2 cellular contexts compared by ENCODE assay signal in genomic region chr14:59377991-59378720, GRCh38.
TF ChIP-seq lines count a peak whose summit lies in the region.

No MANE protein-coding gene starts in this region.

TF ChIP-seq in IMR-90, 13 proteins besides CTCF, POLR2A, EP300 and RAD21:
- TF ChIP-seq FOS (IDR thresholded peaks at IDR 0.05; ENCODE audit: low read depth, low read length) (no peak), MAZ (IDR thresholded peaks at IDR 0.05; ENCODE audit: borderline replicate concordance, low read depth, low read length) (no peak), RFX5 (IDR thresholded peaks at IDR 0.05; ENCODE audit: low read depth, low read length) (no peak), MXI1 (IDR thresholded peaks at IDR 0.05; ENCODE audit: borderline replicate concordance, low read depth, low read length) (no peak), USF2 (IDR thresholded peaks at IDR 0.05; ENCODE audit: low read depth, low read length) (no peak), NFE2L2 (IDR thresholded peaks at IDR 0.05; ENCODE audit: low read depth, low read length) (no peak), MAFK (IDR thresholded peaks at IDR 0.05; ENCODE audit: low read depth, low read length) (no peak), CEBPB (IDR thresholded peaks at IDR 0.05; ENCODE audit: low read depth, low read length) (no peak), RCOR1 (IDR thresholded peaks at IDR 0.05; ENCODE audit: insufficient replicate concordance, low read length) (no peak), CHD1 (IDR thresholded peaks at IDR 0.05; ENCODE audit: low read depth, low read length) (no peak), BHLHE40 (IDR thresholded peaks at IDR 0.05; ENCODE audit: low read depth, low read length) (no peak), ELK1 (IDR thresholded peaks at IDR 0.05; ENCODE audit: borderline replicate concordance, low read depth, low read length) (no peak), SMC3 (IDR thresholded peaks at IDR 0.05; ENCODE audit: low read depth, low read length) (no peak)

TF ChIP-seq in K562, 482 proteins besides CTCF, POLR2A, EP300 and RAD21:
- no peak for TF ChIP-seq THAP12 (CRISPR knock-in tag; IDR thresholded peaks at IDR 0.05)
- TF ChIP-seq CREB3 (tag; conservative IDR thresholded peaks at IDR 0.05; ENCODE audit: low read depth) = no peak
- TF ChIP-seq ZKSCAN8 (CRISPR knock-in tag; IDR thresholded peaks at IDR 0.05) = no peak
- TF ChIP-seq SREBF1 (IDR thresholded peaks at IDR 0.05; ENCODE audit: borderline replicate concordance, low read depth, low read length) = no peak
- TF ChIP-seq HDAC2 (IDR thresholded peaks at IDR 0.05) = no peak
- no peak for TF ChIP-seq SUPT5H (IDR thresholded peaks at IDR 0.05)
- TF ChIP-seq ID3 (CRISPR knock-in tag; IDR thresholded peaks at IDR 0.05) = no peak
- no peak for TF ChIP-seq ID3 (tag; IDR thresholded peaks at IDR 0.05)
- TF ChIP-seq ELF1 (tag; IDR thresholded peaks at IDR 0.05) = no peak
- no peak for TF ChIP-seq ARID4B (CRISPR knock-in tag; IDR thresholded peaks at IDR 0.05)
- no peak for TF ChIP-seq TSC22D4 (tag; IDR thresholded peaks at IDR 0.05)
- no peak for TF ChIP-seq NR2C1 (IDR thresholded peaks at IDR 0.05)
- TF ChIP-seq NR2C1 (tag; IDR thresholded peaks at IDR 0.05) = no peak
- TF ChIP-seq HINFP (tag; conservative IDR thresholded peaks at IDR 0.05; ENCODE audit: low read depth) = no peak
- no peak for TF ChIP-seq NFYB (IDR thresholded peaks at IDR 0.05; ENCODE audit: extremely low read depth, insufficient read length)
- no peak for TF ChIP-seq ZNF354B (CRISPR knock-in tag; IDR thresholded peaks at IDR 0.05)
- no peak for TF ChIP-seq KHSRP (IDR thresholded peaks at IDR 0.05)
- no peak for TF ChIP-seq TAF9B (IDR thresholded peaks at IDR 0.05; ENCODE audit: partially characterized antibody)
- TF ChIP-seq NR2F6 (CRISPR knock-in tag; IDR thresholded peaks at IDR 0.05) = no peak
- TF ChIP-seq ZSCAN32 (CRISPR knock-in tag; IDR thresholded peaks at IDR 0.05) = no peak
- no peak for TF ChIP-seq MGA (IDR thresholded peaks at IDR 0.05)
- no peak for TF ChIP-seq HOMEZ (CRISPR knock-in tag; IDR thresholded peaks at IDR 0.05)
